In genomic region chr4:55395218-55395528, GRCh38 we compare ENCODE assay signal across 8 cellular contexts. TPM values are rescaled to one million over a fixed set of nuclear protein-coding genes. Genes with fewer than 3 reads are reported as not detected.
DNase-seq lines count a peak whose midpoint lies in the region; ATAC-seq, FAIRE-seq and TF ChIP-seq lines count a peak whose summit lies in the region.

No MANE protein-coding gene starts in this region.

- H3K4me1 Mint-ChIP-seq in WTC11 = peaks cover 35% of the 10 kb centered on the region

- peak in 2 of 9 donors; percentile 31 to 37 for TF ChIP-seq CTCF in heart right ventricle (IDR thresholded peaks at IDR 0.05)
- TF ChIP-seq CTCF in WTC11 (IDR thresholded peaks at IDR 0.05) = no peak
- no peak for TF ChIP-seq CTCF in testis (IDR thresholded peaks at IDR 0.05)

- peak overlapping the region; percentile 58 for H3K9ac ChIP-seq in iPS-15b (ENCODE audit: low read depth, low read length)

- CTCF ChIA-PET in WTC11 (lab: Charles Lee) = interaction anchor here (0.7 to 2.9 kb wide), 4 partner anchors 9 to 424 kb away, joined by 3 to 7 read pairs (median 4); partner anchors contain the start of gene SRD5A3

- WGBS in heart right ventricle, 2 donors = 0% methylated on average over 4 of the region's 4 CpGs
- WGBS in testis, 2 donors = 0 to 1% methylated on average over 4 of the region's 4 CpGs

- no peak for FAIRE-seq in H54 (lab: Jason Lieb, UNC)

- intact Hi-C loops in heart right ventricle (cut with DNase I) (loop anchor here in 7 of 10 donors (1.0 to 10.0 kb wide), 5 partner anchors 33 to 152 kb away; partner anchors contain the start of genes SRD5A3 (in 5 of the 7) and CLOCK (in 4 of the 7)), left cardiac atrium (cut with DNase I) (loop anchor here in 1 of 2 donors (5.0 kb wide), 1 partner anchor 48 kb away; the partner anchor contains the start of gene SRD5A3), testis (cut with DNase I; ENCODE audit: low total_unique reads) (loop anchor here (5.0 kb wide), 1 partner anchor 152 kb away; the partner anchor contains the start of gene CLOCK)

- H3K36me3 ChIP-seq in heart right ventricle (peaks cover 0 to 15% (median 0%) of the 10 kb centered on the region in 9 donors), iPS-15b (ENCODE audit: control insufficient read depth, insufficient read depth, low read length) (peaks cover 2% of the 10 kb centered on the region), testis (ENCODE audit: low read depth, missing control alignments) (no peaks in the 10 kb centered on the region)

- H3K27me3 ChIP-seq in heart right ventricle = no peaks in the 10 kb centered on the region
- no peaks in the 10 kb centered on the region for H3K27me3 ChIP-seq in iPS-15b (ENCODE audit: control insufficient read depth, insufficient read depth, low read length)
- no peaks in the 10 kb centered on the region for H3K27me3 ChIP-seq in testis

- POLR2A ChIA-PET in WTC11 (lab: Charles Lee) = interaction anchor here (0.7 to 1.8 kb wide), 6 partner anchors 8 to 425 kb away, joined by 3 to 7 read pairs (median 3); partner anchors contain the start of genes EXOC1L and SRD5A3

- peaks cover 2% of the 10 kb centered on the region; the same call in 1 of the 2 replicates for H3K27me3 Mint-ChIP-seq in WTC11 (ENCODE audit: low read depth)

- peak overlapping the region; percentile 86 for H3K4me3 Mint-ChIP-seq in WTC11

- H3K9me3 ChIP-seq in heart right ventricle (no peaks in the 10 kb centered on the region), iPS-15b (ENCODE audit: control insufficient read depth, insufficient read depth, low read length) (no peaks in the 10 kb centered on the region), testis (no peaks in the 10 kb centered on the region)

- peak overlapping the region; percentile 97 for H3K27ac Mint-ChIP-seq in WTC11

- H3K4me1 ChIP-seq in heart right ventricle (peaks cover 0 to 36% (median 30%) of the 10 kb centered on the region in 9 donors), iPS-15b (ENCODE audit: control insufficient read depth, insufficient read depth, low read length) (peaks cover 4% of the 10 kb centered on the region), testis (peaks cover 23% of the 10 kb centered on the region)

- H3K4me3 ChIP-seq in heart right ventricle = peak overlapping the region; percentile 62 to 99 (median 90)
- peak overlapping the region; percentile 87 for H3K4me3 ChIP-seq in iPS-15b (ENCODE audit: low read depth, low read length)
- peak overlapping the region; percentile 87 to 98 for H3K4me3 ChIP-seq in testis

- ATAC-seq in heart right ventricle (no peak), left cardiac atrium (no peak), WTC11 (no peak)

- H3K27ac ChIP-seq in heart right ventricle (peak overlapping the region; percentile 91 to 100 (median 98)), testis (peak overlapping the region; percentile 93 to 99)

- DNase-seq in heart right ventricle = no peak
- DNase-seq in left cardiac atrium = no peak
- DNase-seq in WTC11 (ENCODE audit: low spot score) = no peak
- DNase-seq in testis = no peak
- no peak for DNase-seq in RKO (ENCODE audit: low spot score)
- no peak for DNase-seq in NCI-H526 treated with DMSO at 0.1 percent for 48 hours (lab: John Stamatoyannopoulos, UW)
- no peak for DNase-seq in H54 (ENCODE audit: insufficient read length, low spot score)

- peaks cover 18% of the 10 kb centered on the region for H3K36me3 Mint-ChIP-seq in WTC11

- no peaks in the 10 kb centered on the region for H3K9me3 Mint-ChIP-seq in WTC11

- TF ChIP-seq POLR2A in testis (IDR thresholded peaks at IDR 0.05) = no peak
- no peak for TF ChIP-seq POLR2A in H54 (IDR thresholded peaks at IDR 0.05; ENCODE audit: low read depth, low read length)

TF ChIP-seq in WTC11, 78 proteins besides CTCF, POLR2A, EP300 and RAD21:
- TF ChIP-seq, protein P1, sequence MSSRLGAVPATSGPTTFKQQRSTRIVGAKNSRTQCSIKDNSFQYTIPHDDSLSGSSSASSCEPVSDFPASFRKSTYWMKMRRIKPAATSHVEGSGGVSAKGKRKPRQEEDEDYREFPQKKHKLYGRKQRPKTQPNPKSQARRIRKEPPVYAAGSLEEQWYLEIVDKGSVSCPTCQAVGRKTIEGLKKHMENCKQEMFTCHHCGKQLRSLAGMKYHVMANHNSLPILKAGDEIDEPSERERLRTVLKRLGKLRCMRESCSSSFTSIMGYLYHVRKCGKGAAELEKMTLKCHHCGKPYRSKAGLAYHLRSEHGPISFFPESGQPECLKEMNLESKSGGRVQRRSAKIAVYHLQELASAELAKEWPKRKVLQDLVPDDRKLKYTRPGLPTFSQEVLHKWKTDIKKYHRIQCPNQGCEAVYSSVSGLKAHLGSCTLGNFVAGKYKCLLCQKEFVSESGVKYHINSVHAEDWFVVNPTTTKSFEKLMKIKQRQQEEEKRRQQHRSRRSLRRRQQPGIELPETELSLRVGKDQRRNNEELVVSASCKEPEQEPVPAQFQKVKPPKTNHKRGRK (CRISPR knock-in tag; IDR thresholded peaks at IDR 0.05; ENCODE audit: borderline replicate concordance) = 0 out of 2 replicates have a peak, but pooled peaks have one; percentile 11
- no peak for TF ChIP-seq ZNF138 (CRISPR knock-in tag; conservative IDR thresholded peaks at IDR 0.05)

RNA-seq across cellular contexts. Expression of gene TMEM165, which starts 0.6 kb away (rescaled TPM):
- total RNA-seq in heart right ventricle = 10 to 100 TPM; 30.3 to 86.3 (median 34.6) TPM
- 10 to 100 TPM; 49.6 to 65.1 TPM for polyA plus RNA-seq in heart right ventricle
- total RNA-seq in left cardiac atrium = 100 to 1,000 TPM in 1 of 2 donors, 10 to 100 TPM in 1; 54.6 to 101 TPM
- 78.0 to 88.6 TPM (median 80.0 TPM) in 3 replicates for total RNA-seq in WTC11 (2021)
- 100 to 1,000 TPM in 1 of 2 donors, 10 to 100 TPM in 1; 94.8 to 122 TPM for total RNA-seq in testis
- polyA plus RNA-seq in testis (ENCODE audit: insufficient read depth, low read depth, low replicate concordance) = 39.9 TPM

RNA-seq across cellular contexts. Expression of gene SRD5A3, which starts 49.1 kb away (rescaled TPM):
- total RNA-seq in heart right ventricle (10 to 100 TPM in 4 of 10 donors, 1 to 10 TPM in 6; 4.4 to 14.6 (median 7.7) TPM), left cardiac atrium (10 to 100 TPM; 10.9 to 13.5 TPM), WTC11 (2021) (24.0 to 27.2 TPM (median 26.5 TPM) in 3 replicates), testis (1 to 10 TPM; 4.9 to 8.0 TPM)
- polyA plus RNA-seq in heart right ventricle (10 to 100 TPM in 1 of 2 donors, 1 to 10 TPM in 1; 5.0 to 11.4 TPM), testis (ENCODE audit: insufficient read depth, low read depth, low replicate concordance) (7.8 TPM)
